Comparison of ENCODE assay signal across 12 cellular contexts in the genomic region with DNA sequence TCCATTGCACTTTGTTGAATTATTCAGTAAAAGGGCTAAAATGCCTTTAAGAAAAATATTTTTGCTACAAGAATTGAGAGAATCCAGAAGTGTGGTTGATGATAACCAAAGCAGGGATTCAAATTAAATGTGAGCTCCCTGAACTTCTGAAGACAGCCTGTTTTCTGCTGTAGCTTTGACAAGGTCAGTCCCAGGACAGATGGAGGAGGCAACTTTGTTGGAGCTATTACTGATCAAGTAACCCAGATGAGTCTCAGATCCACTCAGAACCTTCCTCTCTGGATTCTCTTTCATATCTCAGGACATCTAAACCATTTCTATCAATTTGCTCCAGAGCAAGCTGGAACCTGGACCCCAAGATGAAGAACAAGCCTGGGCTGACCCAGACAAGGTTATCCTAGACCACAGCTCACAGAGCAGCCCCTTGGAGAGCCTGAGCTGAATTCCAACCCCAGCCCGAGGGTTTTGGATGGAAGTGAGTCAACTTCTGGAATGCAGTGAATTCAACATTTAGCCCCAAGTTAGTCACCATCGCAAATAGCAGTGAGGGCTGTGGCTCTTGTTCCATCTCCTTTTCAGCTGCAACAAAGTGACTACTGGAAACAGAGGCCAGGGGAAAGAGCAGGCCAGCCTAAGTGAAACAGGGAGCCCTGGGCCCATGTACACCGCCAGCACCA.
DNase-seq lines count a peak whose midpoint lies in the region; ATAC-seq, FAIRE-seq and TF ChIP-seq lines count a peak whose summit lies in the region.
"Had no signal": no experiment of that assay in that cellular context is flagged by ENCODE, and none has a peak within 500 bp of the region (broad histone marks: within the 10 kb centered on the region; RNA-seq: fewer than 3 reads in every experiment).

No MANE protein-coding gene starts in this region.

- peak overlapping the region; percentile 58; the same call in 1 of the 2 replicates for H2AFZ ChIP-seq in PC-9
- peak overlapping the region; percentile 45 for H2AFZ ChIP-seq in endothelial cell of umbilical vein (ENCODE audit: low read depth, low read length)

- H3K79me2 ChIP-seq in PC-9 (ENCODE audit: low read depth): no peaks in the 10 kb centered on the region
- no peaks in the 10 kb centered on the region for H3K79me2 ChIP-seq in endothelial cell of umbilical vein (ENCODE audit: control insufficient read depth, insufficient read depth, low read length)

- H3K27me3 ChIP-seq in PC-9 (ENCODE audit: insufficient read depth, low read depth) (no peaks in the 10 kb centered on the region), endothelial cell of umbilical vein (ENCODE audit: control insufficient read depth in 2 of 2, insufficient read depth in 2 of 2, low read length in 2 of 2) (no peaks in the 10 kb centered on the region)

- H3K4me3 ChIP-seq in PC-9 (no peak overlapping the region; the same call in 1 of the 2 replicates), endothelial cell of umbilical vein (replicated peaks in 1 of 3; ENCODE audit: insufficient read depth in 1 of 3, low read depth in 1 of 3, low read length in 3 of 3) (no peak overlapping the region)

- peaks cover 48% of the 10 kb centered on the region for H3F3A ChIP-seq in PC-9 (ENCODE audit: insufficient read depth, low read depth)

- H4K20me1 ChIP-seq in PC-9 (ENCODE audit: insufficient read depth) (no peaks in the 10 kb centered on the region), endothelial cell of umbilical vein (replicated peaks; ENCODE audit: control insufficient read depth, extremely low read depth, insufficient read depth, low read length) (no peaks in the 10 kb centered on the region)

- no peak for TF ChIP-seq POLR2A in endothelial cell of umbilical vein (IDR thresholded peaks at IDR 0.05; ENCODE audit: low read depth, low read length)

- peak overlapping the region; percentile 41 for H3K9ac ChIP-seq in endothelial cell of umbilical vein (replicated peaks; ENCODE audit: extremely low read depth, insufficient read depth, low read length)

- dilution Hi-C loops in endothelial cell of umbilical vein (cut with MboI; ENCODE audit: extremely low pct_ligation_motif_present, low sequenced_read_pairs): no loop called here

- H3K4me1 ChIP-seq in PC-9 (replicated peaks; ENCODE audit: insufficient read depth): peaks cover 71% of the 10 kb centered on the region
- peaks cover 38% of the 10 kb centered on the region for H3K4me1 ChIP-seq in endothelial cell of umbilical vein (ENCODE audit: control insufficient read depth, extremely low read depth, insufficient read depth, low read length)

- TSS peak; percentile 17 for BruUV-seq in PC-9 (replicated peaks; lab: Mats Ljungman, UMichigan)
- TSS peak; percentile 67 for BruUV-seq in endothelial cell of umbilical vein (replicated peaks; lab: Mats Ljungman, UMichigan)

- H3K9me3 ChIP-seq in PC-9 (ENCODE audit: insufficient read depth, low read depth) (peaks cover 7% of the 10 kb centered on the region; the same call in 1 of the 2 replicates), endothelial cell of umbilical vein (replicated peaks; ENCODE audit: control insufficient read depth, insufficient read depth, low read length) (no peaks in the 10 kb centered on the region)

- H3K9me2 ChIP-seq in PC-9 (ENCODE audit: insufficient read depth): no peaks in the 10 kb centered on the region

- TF ChIP-seq CTCF in PC-9 (conservative IDR thresholded peaks at IDR 0.05) (no peak), endothelial cell of umbilical vein (IDR thresholded peaks at IDR 0.05; ENCODE audit: extremely low read depth in 1 of 2, insufficient read depth in 1 of 2, low read depth in 1 of 2, low read length in 2 of 2) (no peak)

- intact Hi-C loops in PC-9 (cut with micrococcal nuclease; ENCODE audit: unreplicated experiment): loop anchor here (1.0 to 10.0 kb wide), 5 partner anchors 18 to 229 kb away; partner anchors contain the start of gene TSC22D1
- intact Hi-C loops in endothelial cell of umbilical vein (cut with micrococcal nuclease): loop anchor here (1.0 to 5.0 kb wide), 7 partner anchors 25 to 258 kb away; partner anchors contain the start of gene TSC22D1

- DNase-seq in COLO829 (ENCODE audit: low spot score) (peak; percentile 73), PC-9 (peak; percentile 79 to 93), endothelial cell of umbilical vein (ENCODE audit: low read depth, low spot score) (peak; percentile 81), myocyte (ENCODE audit: low read depth) (peak; percentile 91)
- DNase-seq in stimulated activated CD4-positive, alpha-beta T cell treated with anti-CD3 and anti-CD28 coated beads, Interleukin-4, amount 100 ng/mL, for 1 hour: no peak
- DNase-seq in activated CD4-positive, alpha-beta T cell treated with anti-CD3 and anti-CD28 coated beads for 4 hours: no peak
- no peak for DNase-seq in central memory CD4-positive, alpha-beta T cell
- DNase-seq: activated CD4-positive, alpha-beta T cell treated with anti-CD3 and anti-CD28 coated beads for 48 hours; DND-41; naive B cell; NCI-H526 treated with DMSO at 0.1 percent for 48 hours had no signal

- POLR2A ChIA-PET in PC-9 (lab: Charles Lee; ENCODE audit: unreplicated experiment): interaction anchor here (0.5 to 1.1 kb wide), 10 partner anchors 55 to 584 kb away, joined by 3 to 13 read pairs (median 4); no protein-coding TSS in a partner anchor
- POLR2A ChIA-PET in endothelial cell of umbilical vein (lab: Charles Lee): no interaction called here

- no peak for ATAC-seq in HG03280 (IDR thresholded peaks at IDR 0.05; ENCODE audit: unreplicated experiment)

- H3K4me2 ChIP-seq in PC-9: peak overlapping the region; percentile 69
- peak overlapping the region; percentile 15 for H3K4me2 ChIP-seq in endothelial cell of umbilical vein (ENCODE audit: insufficient read depth, low read length)

- no peaks in the 10 kb centered on the region for H3K9me1 ChIP-seq in endothelial cell of umbilical vein (replicated peaks; ENCODE audit: control insufficient read depth, extremely low read depth, insufficient read depth, low read length)

- peak; percentile 98 for FAIRE-seq in endothelial cell of umbilical vein (lab: Jason Lieb, UNC)

- no peaks in the 10 kb centered on the region for H3K36me3 ChIP-seq in PC-9 (ENCODE audit: low read depth)
- H3K36me3 ChIP-seq in endothelial cell of umbilical vein (ENCODE audit: control insufficient read depth in 2 of 2, extremely low read depth in 1 of 2, insufficient read depth in 2 of 2, low read length in 2 of 2): no peaks in the 10 kb centered on the region

- CTCF ChIA-PET in PC-9 (lab: Charles Lee): interaction anchor here (0.5 to 0.9 kb wide), 2 partner anchors 9 to 103 kb away, joined by 3 to 4 read pairs; no protein-coding TSS in a partner anchor
- CTCF ChIA-PET in endothelial cell of umbilical vein (lab: Charles Lee): interaction anchor here (0.7 to 1.9 kb wide), 15 partner anchors 11 to 260 kb away, joined by 3 to 11 read pairs (median 4); no protein-coding TSS in a partner anchor

- H3K27ac ChIP-seq in PC-9 (peak overlapping the region; percentile 94), endothelial cell of umbilical vein (ENCODE audit: insufficient read depth, low read depth, low read length) (peak overlapping the region; percentile 86)

TF ChIP-seq in endothelial cell of umbilical vein, 7 proteins besides CTCF, POLR2A, EP300 and RAD21:
- TF ChIP-seq JUN (IDR thresholded peaks at IDR 0.05; ENCODE audit: borderline replicate concordance, insufficient read depth, insufficient read length, low read depth) (peak; percentile 88), POLR2AphosphoS5 (IDR thresholded peaks at IDR 0.05; ENCODE audit: insufficient read depth, low read depth, low read length) (peak; percentile 78), GATA2 (IDR thresholded peaks at IDR 0.05; ENCODE audit: insufficient read depth, insufficient read length, low read depth, low read length) (peak; percentile 20), MYC (IDR thresholded peaks at IDR 0.05; ENCODE audit: low read depth, low read length) (no peak), FOS (IDR thresholded peaks at IDR 0.05; ENCODE audit: borderline replicate concordance, insufficient read depth, low read length) (peak; percentile 90), EZH2 (IDR thresholded peaks at IDR 0.05; ENCODE audit: borderline replicate concordance, low read depth, low read length, severe bottlenecking) (no peak)
- TF ChIP-seq, protein P1, sequence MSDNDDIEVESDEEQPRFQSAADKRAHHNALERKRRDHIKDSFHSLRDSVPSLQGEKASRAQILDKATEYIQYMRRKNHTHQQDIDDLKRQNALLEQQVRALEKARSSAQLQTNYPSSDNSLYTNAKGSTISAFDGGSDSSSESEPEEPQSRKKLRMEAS (IDR thresholded peaks at IDR 0.05; ENCODE audit: insufficient read depth, insufficient read length): no peak

Comparison
In these comparisons a context has a peak if more than half of its experiments do, and no peak if none do; other contexts are left out.
1. DNase-seq: peak in COLO829 (single experiment), PC-9 (2 of 2), endothelial cell of umbilical vein (single experiment) and myocyte (single experiment); none in stimulated activated CD4-positive, alpha-beta T cell treated with anti-CD3 and anti-CD28 coated beads, Interleukin-4, amount 100 ng/mL, for 1 hour (single experiment), activated CD4-positive, alpha-beta T cell treated with anti-CD3 and anti-CD28 coated beads for 4 hours (0 of 2) and central memory CD4-positive, alpha-beta T cell (single experiment).